ENCODE assay signal across 8 cellular contexts in the genomic region with DNA sequence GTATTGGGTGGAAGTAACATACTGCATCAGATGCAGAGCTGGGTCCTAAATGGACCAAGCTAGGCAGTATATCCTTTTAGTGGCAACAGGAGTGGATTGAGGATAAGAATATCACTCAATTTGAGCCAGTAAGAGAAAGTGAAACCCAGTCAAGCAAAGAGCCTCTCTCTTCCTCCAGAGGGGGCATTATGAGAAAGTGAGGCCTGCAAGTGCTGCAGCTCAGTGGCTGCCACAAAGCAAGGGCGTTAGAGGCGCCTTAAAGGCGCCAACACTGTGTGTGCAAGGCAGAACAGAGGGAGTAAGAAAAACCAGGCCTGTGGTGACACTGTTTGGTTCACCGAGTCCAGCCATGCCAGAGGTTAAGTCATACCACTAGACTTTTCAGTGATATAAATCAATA. TPM values are rescaled to one million over a fixed set of nuclear protein-coding genes. Genes with fewer than 3 reads are reported as not detected.
DNase-seq lines count a peak whose midpoint lies in the region; ATAC-seq and TF ChIP-seq lines count a peak whose summit lies in the region.

No MANE protein-coding gene starts in this region.

- no peak overlapping the region for H2AK5ac ChIP-seq in mesendoderm (ENCODE audit: low read length)

- H3K27ac ChIP-seq in CD4-positive, alpha-beta memory T cell (ENCODE audit: low read depth, low read length) = no peak overlapping the region
- H3K27ac ChIP-seq in mesendoderm (ENCODE audit: low read depth, low read length) (no peak overlapping the region), RWPE1 (no peak overlapping the region)

- CTCF ChIA-PET in CD4-positive, alpha-beta memory T cell (lab: Charles Lee; ENCODE audit: partially characterized antibody) = interaction anchor here (0.7 to 2.3 kb wide), 5 partner anchors 11 to 51 kb away, joined by 3 to 7 read pairs (median 3); partner anchors contain the start of gene STX18
- CTCF ChIA-PET in RWPE1 (lab: Yijun Ruan, JAX) = no interaction called here

- POLR2A ChIA-PET in CD4-positive, alpha-beta memory T cell (lab: Charles Lee; ENCODE audit: partially characterized antibody) = interaction anchor here (0.7 to 1.2 kb wide), 4 partner anchors 17 to 51 kb away, joined by 3 to 6 read pairs (median 4); partner anchors contain the start of gene STX18
- POLR2A ChIA-PET in RWPE1 (lab: Yijun Ruan, JAX; ENCODE audit: low non-redundant PET) = no interaction called here

- H3K79me1 ChIP-seq in mesendoderm (ENCODE audit: low read length) = no peaks in the 10 kb centered on the region

- no peak overlapping the region for H4K5ac ChIP-seq in mesendoderm (ENCODE audit: low read length)

- H3K56ac ChIP-seq in mesendoderm (ENCODE audit: low read length) = no peak overlapping the region

- no peaks in the 10 kb centered on the region for H3K9me3 ChIP-seq in CD4-positive, alpha-beta memory T cell (ENCODE audit: control insufficient read depth in 1 of 2, low read length in 2 of 2)

- WGBS in mesendoderm (ENCODE audit: extremely low coverage, insufficient coverage, low lambda C conversion rate) = no CpG with 5 or more reads among the region's 4 CpGs

- no peaks in the 10 kb centered on the region for H3K27me3 Mint-ChIP-seq in CD4-positive, alpha-beta memory T cell

- no peak overlapping the region for H4K8ac ChIP-seq in mesendoderm (ENCODE audit: low read depth, low read length)

- TF ChIP-seq CTCF in RWPE1 (conservative IDR thresholded peaks at IDR 0.05; ENCODE audit: low read depth) = no peak

- peak; percentile 26 to 64 (median 38) for DNase-seq in CD4-positive, alpha-beta memory T cell
- DNase-seq in activated CD8-positive, alpha-beta memory T cell treated with anti-CD3 and anti-CD28 coated beads for 24 hours = peak; percentile 60
- DNase-seq in mesendoderm (peak; percentile 73), NCI-H510A (lab: John Stamatoyannopoulos, UW) (no peak), RWPE1 (ENCODE audit: low spot score) (no peak)

- peaks cover 27 to 39% (median 37%) of the 10 kb centered on the region in 4 donors for H3K4me1 Mint-ChIP-seq in CD4-positive, alpha-beta memory T cell

- H3K4me1 ChIP-seq in CD4-positive, alpha-beta memory T cell (ENCODE audit: insufficient read depth, low read length) = peaks cover 9% of the 10 kb centered on the region
- H3K4me1 ChIP-seq in mesendoderm (ENCODE audit: control insufficient read depth, low read depth, low read length) = no peaks in the 10 kb centered on the region

- H3K4me3 Mint-ChIP-seq in CD4-positive, alpha-beta memory T cell = peak overlapping the region in 6 of 8 donors; percentile 21 to 69 (median 50)

- H3K9ac ChIP-seq in mesendoderm (ENCODE audit: low read length) = no peak overlapping the region

- H3K36me3 ChIP-seq in CD4-positive, alpha-beta memory T cell (ENCODE audit: insufficient read depth, low read length) = no peaks in the 10 kb centered on the region
- H3K36me3 ChIP-seq in mesendoderm (ENCODE audit: control insufficient read depth, insufficient read depth, low read length) = no peaks in the 10 kb centered on the region

- H3K79me2 ChIP-seq in mesendoderm (ENCODE audit: control insufficient read depth, insufficient read depth, low read length) = no peaks in the 10 kb centered on the region

- no peaks in the 10 kb centered on the region for H3K27me3 ChIP-seq in CD4-positive, alpha-beta memory T cell (ENCODE audit: insufficient read depth, low read length)
- H3K27me3 ChIP-seq in mesendoderm (ENCODE audit: insufficient read depth, low read length, poor library complexity) = no peaks in the 10 kb centered on the region

- no peak overlapping the region for H3K23ac ChIP-seq in mesendoderm (ENCODE audit: low read length)

- H3K9me3 Mint-ChIP-seq in CD4-positive, alpha-beta memory T cell = peaks cover 0 to 1% (median 0%) of the 10 kb centered on the region in 8 donors

- H3K4me2 ChIP-seq in mesendoderm (ENCODE audit: low read length) = no peak overlapping the region

- H3K36me3 Mint-ChIP-seq in CD4-positive, alpha-beta memory T cell = peaks cover 6 to 23% of the 10 kb centered on the region in 2 donors

- no peak overlapping the region for H3K4ac ChIP-seq in mesendoderm (ENCODE audit: low read depth, low read length)

- intact Hi-C loops in CD4-positive, alpha-beta memory T cell (cut with micrococcal nuclease) = no loop called here

- peak; percentile 97 for ATAC-seq in GM19395 (IDR thresholded peaks at IDR 0.05; ENCODE audit: unreplicated experiment)
- ATAC-seq in HG03196 (IDR thresholded peaks at IDR 0.05; ENCODE audit: unreplicated experiment) = peak; percentile 96
- ATAC-seq in SK-N-SH treated with all-trans-retinoic acid at 6 μM for 48 hours = no peak

- H2BK5ac ChIP-seq in mesendoderm (ENCODE audit: low read length) = no peak overlapping the region

- H3K18ac ChIP-seq in mesendoderm (ENCODE audit: low read length) = no peak overlapping the region

- H2BK120ac ChIP-seq in mesendoderm (ENCODE audit: low read depth, low read length) = no peak overlapping the region

- H2BK15ac ChIP-seq in mesendoderm (replicated peaks; ENCODE audit: low read depth) = no peak overlapping the region

- no peak overlapping the region for H3K4me3 ChIP-seq in CD4-positive, alpha-beta memory T cell (ENCODE audit: low read length in 2 of 2)
- H3K4me3 ChIP-seq in mesendoderm (ENCODE audit: low read length) = no peak overlapping the region

- H3K27ac Mint-ChIP-seq in CD4-positive, alpha-beta memory T cell = peak overlapping the region; percentile 30 to 93 (median 77)

TF ChIP-seq in SK-N-SH treated with all-trans-retinoic acid at 6 μM for 48 hours, 23 proteins besides CTCF, POLR2A, EP300 and RAD21:
- TF ChIP-seq SNAI2 (CRISPR knock-in tag; IDR thresholded peaks at IDR 0.05) = no peak
- TF ChIP-seq ZNF8 (CRISPR knock-in tag; IDR thresholded peaks at IDR 0.05) = no peak
- TF ChIP-seq ARNTL (CRISPR knock-in tag; IDR thresholded peaks at IDR 0.05; ENCODE audit: borderline replicate concordance, low read depth) = no peak
- TF ChIP-seq ESRRG (CRISPR knock-in tag; IDR thresholded peaks at IDR 0.05) = no peak
- no peak for TF ChIP-seq CSDC2 (CRISPR knock-in tag; IDR thresholded peaks at IDR 0.05)
- TF ChIP-seq PPARA (CRISPR knock-in tag; IDR thresholded peaks at IDR 0.05; ENCODE audit: borderline replicate concordance) = no peak
- no peak for TF ChIP-seq ZNF565 (CRISPR knock-in tag; conservative IDR thresholded peaks at IDR 0.05; ENCODE audit: low read depth)
- no peak for TF ChIP-seq OSR1 (CRISPR knock-in tag; IDR thresholded peaks at IDR 0.05)
- TF ChIP-seq ZFP3 (CRISPR knock-in tag; IDR thresholded peaks at IDR 0.05) = no peak
- TF ChIP-seq, protein P1, sequence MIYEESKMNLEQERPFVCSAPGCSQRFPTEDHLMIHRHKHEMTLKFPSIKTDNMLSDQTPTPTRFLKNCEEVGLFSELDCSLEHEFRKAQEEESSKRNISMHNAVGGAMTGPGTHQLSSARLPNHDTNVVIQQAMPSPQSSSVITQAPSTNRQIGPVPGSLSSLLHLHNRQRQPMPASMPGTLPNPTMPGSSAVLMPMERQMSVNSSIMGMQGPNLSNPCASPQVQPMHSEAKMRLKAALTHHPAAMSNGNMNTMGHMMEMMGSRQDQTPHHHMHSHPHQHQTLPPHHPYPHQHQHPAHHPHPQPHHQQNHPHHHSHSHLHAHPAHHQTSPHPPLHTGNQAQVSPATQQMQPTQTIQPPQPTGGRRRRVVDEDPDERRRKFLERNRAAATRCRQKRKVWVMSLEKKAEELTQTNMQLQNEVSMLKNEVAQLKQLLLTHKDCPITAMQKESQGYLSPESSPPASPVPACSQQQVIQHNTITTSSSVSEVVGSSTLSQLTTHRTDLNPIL (CRISPR knock-in tag; IDR thresholded peaks at IDR 0.05; ENCODE audit: low read depth) = no peak
- TF ChIP-seq ZNF70 (CRISPR knock-in tag; IDR thresholded peaks at IDR 0.05) = no peak
- no peak for TF ChIP-seq ISL1 (CRISPR knock-in tag; IDR thresholded peaks at IDR 0.05)
- no peak for TF ChIP-seq ZC3H10 (CRISPR knock-in tag; IDR thresholded peaks at IDR 0.05)
- TF ChIP-seq PATZ1 (CRISPR knock-in tag; IDR thresholded peaks at IDR 0.05; ENCODE audit: borderline replicate concordance) = no peak
- no peak for TF ChIP-seq GLIS3 (CRISPR knock-in tag; IDR thresholded peaks at IDR 0.05)

RNA-seq across cellular contexts. Expression of gene STX18, which starts 17.5 kb away (rescaled TPM):
- 10 to 100 TPM; 33.2 to 34.5 TPM for total RNA-seq in CD4-positive, alpha-beta memory T cell
- polyA plus RNA-seq in CD4-positive, alpha-beta memory T cell = 10 to 100 TPM; 25.6 to 29.2 TPM
- 19.9 TPM for polyA plus RNA-seq in mesendoderm (2013, experiment 1 of 2)
- 20.1 TPM for polyA plus RNA-seq in mesendoderm (2013, experiment 2 of 2)

Comparison
In these comparisons a context has a peak if more than half of its experiments do, and no peak if none do; other contexts are left out.
1. DNase-seq: peak in CD4-positive, alpha-beta memory T cell (5 of 5), activated CD8-positive, alpha-beta memory T cell treated with anti-CD3 and anti-CD28 coated beads for 24 hours (single experiment) and mesendoderm (single experiment); none in NCI-H510A (single experiment) and RWPE1 (single experiment).